ENCODE assay signal across 14 cellular contexts in the genomic region with DNA sequence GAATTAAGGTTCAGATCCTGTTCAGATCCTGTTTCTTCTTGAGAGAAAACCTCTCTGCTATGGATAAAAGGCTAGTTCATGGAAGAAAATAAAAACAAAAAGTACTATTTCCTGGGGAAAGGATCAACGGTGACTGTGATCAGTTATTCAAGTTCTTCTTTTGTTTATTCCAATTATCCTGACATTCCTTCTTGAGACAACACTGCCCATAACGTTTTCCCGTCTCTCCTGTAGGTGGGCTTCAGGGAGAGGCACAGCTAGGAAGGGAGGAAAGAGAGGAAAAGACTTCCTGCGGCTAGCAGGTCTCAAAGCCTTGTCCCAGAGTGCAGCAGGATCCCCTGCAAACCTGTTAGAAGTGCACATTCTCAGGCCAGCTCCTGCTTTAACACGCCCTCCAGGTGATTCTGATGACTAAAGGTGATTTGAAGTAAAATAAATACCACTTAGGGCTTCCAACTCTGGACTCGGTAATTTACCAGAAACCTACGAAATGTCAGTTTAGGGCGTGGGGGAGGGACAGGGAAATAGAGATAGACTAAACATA. TPM values are rescaled to one million over a fixed set of nuclear protein-coding genes. Genes with fewer than 3 reads are reported as not detected.
DNase-seq lines count a peak whose midpoint lies in the region; ATAC-seq and TF ChIP-seq lines count a peak whose summit lies in the region.
"Had no signal": no experiment of that assay in that cellular context is flagged by ENCODE, and none has a peak within 500 bp of the region (broad histone marks: within the 10 kb centered on the region; RNA-seq: fewer than 3 reads in every experiment).

No MANE protein-coding gene starts in this region.

- H3K4me1 ChIP-seq in SJSA1 (replicated peaks) (peaks cover 55% of the 10 kb centered on the region), foreskin keratinocyte (peaks cover 24% of the 10 kb centered on the region), gastrocnemius medialis (peaks cover 12 to 21% of the 10 kb centered on the region in 2 donors)

- H3K9me3 ChIP-seq in SJSA1 (replicated peaks) (no peaks in the 10 kb centered on the region; the same call in 1 of the 2 replicates), gastrocnemius medialis (no peaks in the 10 kb centered on the region)

- in situ Hi-C loops in gastrocnemius medialis (cut with MboI; ENCODE audit: low sequenced_read_pairs in 4 of 4), result no loop called here

- H3K27me3 ChIP-seq in H7 (ENCODE audit: control insufficient read depth, insufficient read depth, low read length) (peaks cover 13% of the 10 kb centered on the region), SJSA1 (replicated peaks) (no peaks in the 10 kb centered on the region), foreskin keratinocyte (no peaks in the 10 kb centered on the region), gastrocnemius medialis (no peaks in the 10 kb centered on the region)

- H3K36me3 ChIP-seq in H7 (replicated peaks; ENCODE audit: control insufficient read depth, insufficient read depth, low read length) (no peaks in the 10 kb centered on the region), SJSA1 (peaks cover 5% of the 10 kb centered on the region), gastrocnemius medialis (no peaks in the 10 kb centered on the region)

- POLR2A ChIA-PET in GM10248 (lab: Yijun Ruan, JAX), result no interaction called here

- ATAC-seq in foreskin keratinocyte (peak; percentile 1), gastrocnemius medialis (no peak), GM18907 (IDR thresholded peaks at IDR 0.05; ENCODE audit: unreplicated experiment) (no peak)
- ATAC-seq: effector memory CD8-positive, alpha-beta T cell had no signal

- no peak for TF ChIP-seq POLR2A in gastrocnemius medialis (IDR thresholded peaks at IDR 0.05)

- H3K4me3 ChIP-seq in H7 (ENCODE audit: insufficient read depth, low read depth, low read length) (no peak overlapping the region), SJSA1 (no peak overlapping the region), gastrocnemius medialis (no peak overlapping the region)

- intact Hi-C loops in gastrocnemius medialis (cut with DNase I; ENCODE audit: low total_unique reads), result no loop called here

- TF ChIP-seq CTCF in foreskin keratinocyte (conservative IDR thresholded peaks at IDR 0.05), result no peak
- TF ChIP-seq CTCF in gastrocnemius medialis (IDR thresholded peaks at IDR 0.05 in 4 of 5, conservative IDR thresholded peaks at IDR 0.05 in 1 of 5), result no peak
- no peak for TF ChIP-seq CTCF in GM10248 (IDR thresholded peaks at IDR 0.05; ENCODE audit: control extremely low read depth, extremely low read depth, low read depth, missing control alignments)

- CTCF ChIA-PET in GM10248 (lab: Yijun Ruan, JAX), result interaction anchor here (0.7 to 1.5 kb wide), 3 partner anchors 10 to 19 kb away, joined by 3 to 6 read pairs (median 4); no protein-coding TSS in a partner anchor

- H3K27ac ChIP-seq in SJSA1 (peak overlapping the region; percentile 91), foreskin keratinocyte (peak overlapping the region; percentile 75), gastrocnemius medialis (peak overlapping the region; percentile 62 to 76 (median 64))

- DNase-seq in H7 (peak; percentile 48), SJSA1 (ENCODE audit: low read depth in 1 of 2, low spot score in 2 of 2) (peak in 1 of 2 experiments; percentile 71), foreskin keratinocyte (no peak), gastrocnemius medialis (no peak), NCI-H2107 treated with DMSO at 0.1 percent for 48 hours (lab: John Stamatoyannopoulos, UW; ENCODE audit: unreplicated experiment) (no peak), T-helper 2 cell (no peak), GM10248 (ENCODE audit: extremely low spot score) (no peak)
- DNase-seq: activated CD4-positive, alpha-beta T cell treated with anti-CD3 and anti-CD28 coated beads for 1 hour; activated T-cell treated with anti-CD3 and anti-CD28 coated beads, Interleukin-2, amount 50 U/mL, for 48 hours; amygdala; effector memory CD8-positive, alpha-beta T cell; hippocampal formation; NCI-H774 had no signal

RNA-seq across cellular contexts. Expression of a gene that starts 4.5 kb away (rescaled TPM):
- 20.0 and 20.4 TPM in 2 replicates for total RNA-seq in H7 (2014; rRNA removed; shearing (Covaris generic))
- 156 and 190 TPM in 2 replicates for total RNA-seq in SJSA1 (2014; rRNA removed; shearing (Covaris generic))
- total RNA-seq in foreskin keratinocyte (85.9 and 110 TPM in 2 replicates), gastrocnemius medialis (10 to 100 TPM; 14.9 to 31.8 (median 21.4) TPM)
- 92.7 and 112 TPM in 2 replicates for polyA plus RNA-seq in foreskin keratinocyte
